18 cellular contexts compared by ENCODE assay signal in the genomic region with DNA sequence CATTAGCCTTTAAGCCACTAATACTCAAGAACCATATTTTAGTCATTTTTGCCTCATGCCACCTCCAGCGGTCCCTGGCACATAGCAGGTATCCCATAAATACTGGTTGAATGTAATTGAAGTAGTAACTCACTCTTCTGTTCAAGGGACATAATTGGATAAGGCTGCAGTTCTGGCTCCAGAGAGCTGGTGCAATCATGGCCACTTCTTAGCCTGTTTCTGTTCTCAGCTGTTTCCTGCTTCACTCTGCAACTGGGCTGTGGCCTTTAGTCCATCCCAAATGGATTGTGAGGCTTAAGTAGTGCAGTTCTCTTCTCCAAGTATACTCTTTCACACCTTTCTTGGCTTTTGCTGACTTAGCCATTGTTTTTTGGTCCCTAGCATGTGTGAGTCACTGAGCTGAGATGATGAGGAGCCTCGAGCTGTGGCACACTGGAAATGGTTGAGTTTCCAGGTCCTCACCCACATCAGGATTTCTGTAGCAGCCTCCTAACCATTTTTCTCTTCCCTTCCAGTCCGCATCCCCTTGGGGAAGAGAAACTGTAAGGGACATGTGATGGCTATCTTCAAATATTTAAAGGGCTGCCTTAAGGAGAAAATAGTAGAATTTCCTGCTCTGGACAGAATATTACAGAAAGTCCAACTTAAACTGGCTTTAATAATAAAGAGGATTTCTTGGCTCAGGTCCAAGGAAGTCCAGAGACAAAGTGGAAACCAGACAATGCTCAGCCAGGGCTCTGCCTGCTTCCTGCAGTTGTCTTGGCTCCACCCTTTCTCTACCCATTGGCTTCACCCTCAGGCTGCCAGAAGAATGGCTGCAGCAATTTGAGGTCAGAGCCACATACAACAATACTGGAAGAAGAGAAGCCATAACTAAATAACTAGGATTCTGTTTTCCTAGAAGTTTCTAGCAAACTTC.
DNase-seq lines count a peak whose midpoint lies in the region; ATAC-seq and TF ChIP-seq lines count a peak whose summit lies in the region.
"Had no signal": no experiment of that assay in that cellular context is flagged by ENCODE, and none has a peak within 500 bp of the region (broad histone marks: within the 10 kb centered on the region; RNA-seq: fewer than 3 reads in every experiment).

No MANE protein-coding gene starts in this region.

- H3K27me3 ChIP-seq in BE2C = no peaks in the 10 kb centered on the region
- H3K27me3 ChIP-seq: colonic mucosa, transverse colon had no signal

- H3K4me3 ChIP-seq in BE2C (ENCODE audit: low read depth, low read length) = peak overlapping the region; percentile 2
- H3K4me3 ChIP-seq: colonic mucosa, transverse colon had no signal

- TF ChIP-seq CTCF in BE2C (IDR thresholded peaks at IDR 0.05; ENCODE audit: low read depth, low read length) = no peak

- ATAC-seq in GM19023 (IDR thresholded peaks at IDR 0.05; ENCODE audit: unreplicated experiment) (no peak), HG03460 (IDR thresholded peaks at IDR 0.05; ENCODE audit: unreplicated experiment) (no peak)
- ATAC-seq: CD8-positive, alpha-beta T cell; stimulated activated effector memory CD8-positive, alpha-beta T cell treated with anti-CD3 and anti-CD28 coated beads, Interleukin-12 subunit alpha, Interleukin-12 subunit beta, amount 100 ng/mL, for 72 hours had no signal

- no peaks in the 10 kb centered on the region; the same call in 1 of the 2 replicates for H3K36me3 ChIP-seq in BE2C
- H3K36me3 ChIP-seq: colonic mucosa, transverse colon had no signal

- DNase-seq in BE2C (peak; percentile 82), COLO668 (lab: John Stamatoyannopoulos, UW; ENCODE audit: unreplicated experiment) (peak; percentile 9), NCI-H2227 treated with DMSO at 0.1 percent for 48 hours (lab: John Stamatoyannopoulos, UW) (peak; percentile 6), kidney tubule cell (ENCODE audit: low spot score) (peak; percentile 64), AG08396 (ENCODE audit: low spot score) (no peak)
- DNase-seq: activated gamma-delta T cell; anterior cingulate cortex; CD8-positive, alpha-beta T cell; colonic mucosa; IMR-90; NCI-H1092; NCI-H774; T-helper 2 cell; transverse colon had no signal

- peaks cover 55% of the 10 kb centered on the region for H3K4me1 ChIP-seq in BE2C
- H3K4me1 ChIP-seq: colonic mucosa, parathyroid adenoma had no signal

- no peaks in the 10 kb centered on the region for H3K9me3 ChIP-seq in BE2C
- H3K9me3 ChIP-seq: colonic mucosa, transverse colon had no signal
